Comparison of ENCODE assay signal across 17 cellular contexts in genomic region chr15:100112636-100113305, GRCh38.
DNase-seq lines count a peak whose midpoint lies in the region; ATAC-seq and TF ChIP-seq lines count a peak whose summit lies in the region.
"Had no signal": no experiment of that assay in that cellular context is flagged by ENCODE, and none has a peak within 500 bp of the region (broad histone marks: within the 10 kb centered on the region; RNA-seq: fewer than 3 reads in every experiment).

No MANE protein-coding gene starts in this region.

- H2BK5ac ChIP-seq in neuronal stem cell (ENCODE audit: low read length): peak overlapping the region; percentile 71

- H3K18ac ChIP-seq in neuronal stem cell (ENCODE audit: low read length): peak overlapping the region; percentile 77

- H3K9me3 ChIP-seq in CD4-positive, CD25-positive, alpha-beta regulatory T cell (ENCODE audit: control insufficient read depth in 2 of 2, low read length in 2 of 2): no peaks in the 10 kb centered on the region
- H3K9me3 ChIP-seq in DND-41 (ENCODE audit: insufficient read depth, low read length, severe bottlenecking) (no peaks in the 10 kb centered on the region), neuronal stem cell (replicated peaks in 1 of 2; ENCODE audit: control insufficient read depth in 2 of 2, insufficient read depth in 1 of 2, low read depth in 1 of 2, low read length in 2 of 2) (no peaks in the 10 kb centered on the region)
- H3K9me3 ChIP-seq: colonic mucosa, neutrophil had no signal

- no peak for ATAC-seq in CD4-positive, CD25-positive, alpha-beta regulatory T cell (ENCODE audit: low read depth in 2 of 2)
- no peak for ATAC-seq in DND-41 (ENCODE audit: insufficient read depth, low read depth)
- no peak for ATAC-seq in GM21360 (IDR thresholded peaks at IDR 0.05; ENCODE audit: unreplicated experiment)

- H4K8ac ChIP-seq in neuronal stem cell (ENCODE audit: low read depth, low read length): no peak overlapping the region

- TF ChIP-seq CTCF in DND-41 (IDR thresholded peaks at IDR 0.05; ENCODE audit: borderline replicate concordance, extremely low read depth, low read length, poor library complexity, severe bottlenecking): no peak
- TF ChIP-seq CTCF in HFFc6 (IDR thresholded peaks at IDR 0.05): no peak

- peaks cover 5 to 33% (median 12%) of the 10 kb centered on the region in 4 donors for H3K4me1 Mint-ChIP-seq in CD4-positive, CD25-positive, alpha-beta regulatory T cell
- peaks cover 18% of the 10 kb centered on the region; the same call in 1 of the 2 replicates for H3K4me1 Mint-ChIP-seq in HFFc6 (ENCODE audit: low read depth)

- no peaks in the 10 kb centered on the region for H3K36me3 ChIP-seq in CD4-positive, CD25-positive, alpha-beta regulatory T cell (ENCODE audit: control insufficient read depth, insufficient read depth, low read length)
- H3K36me3 ChIP-seq in DND-41 (ENCODE audit: insufficient read depth, low read length) (peaks cover 95% of the 10 kb centered on the region), neuronal stem cell (replicated peaks in 1 of 2; ENCODE audit: control insufficient read depth in 2 of 2, insufficient read depth in 2 of 2, low read length in 2 of 2) (no peaks in the 10 kb centered on the region)
- H3K36me3 ChIP-seq: colonic mucosa, neutrophil had no signal

- H3K27me3 Mint-ChIP-seq in CD4-positive, CD25-positive, alpha-beta regulatory T cell: no peaks in the 10 kb centered on the region
- peaks cover 13% of the 10 kb centered on the region for H3K27me3 Mint-ChIP-seq in HFFc6 (ENCODE audit: insufficient read depth)

- no peaks in the 10 kb centered on the region for H3K27me3 ChIP-seq in CD4-positive, CD25-positive, alpha-beta regulatory T cell (ENCODE audit: control insufficient read depth, insufficient read depth, low read length)
- H3K27me3 ChIP-seq in DND-41 (ENCODE audit: insufficient read depth, low read length, poor library complexity) (no peaks in the 10 kb centered on the region), neuronal stem cell (ENCODE audit: control insufficient read depth in 3 of 3, insufficient read depth in 3 of 3, low read depth in 1 of 3, low read length in 3 of 3) (no peaks in the 10 kb centered on the region)
- H3K27me3 ChIP-seq: colonic mucosa had no signal

- peaks cover 0 to 1% (median 0%) of the 10 kb centered on the region in 7 donors for H3K9me3 Mint-ChIP-seq in CD4-positive, CD25-positive, alpha-beta regulatory T cell
- H3K9me3 Mint-ChIP-seq in HFFc6: peaks cover 51% of the 10 kb centered on the region

- no peak overlapping the region for H3K4me3 ChIP-seq in CD4-positive, CD25-positive, alpha-beta regulatory T cell (ENCODE audit: low read depth, low read length)
- H3K4me3 ChIP-seq in DND-41 (ENCODE audit: low read depth in 1 of 2, low read length in 2 of 2): no peak overlapping the region
- H3K4me3 ChIP-seq in neuronal stem cell (ENCODE audit: low read length in 2 of 2): no peak overlapping the region
- H3K4me3 ChIP-seq: colonic mucosa had no signal

- H3K27ac ChIP-seq in CD4-positive, CD25-positive, alpha-beta regulatory T cell (ENCODE audit: insufficient read depth, low read length, poor library complexity, severe bottlenecking): no peak overlapping the region
- H3K27ac ChIP-seq in DND-41 (ENCODE audit: low read length): peak overlapping the region; percentile 18; the same call in 1 of the 2 replicates
- H3K27ac ChIP-seq in cingulate gyrus (ENCODE audit: low read depth, low read length): peak overlapping the region; percentile 80
- no peak overlapping the region for H3K27ac ChIP-seq in neuronal stem cell (replicated peaks; ENCODE audit: low read length)
- H3K27ac ChIP-seq: colonic mucosa, neutrophil had no signal

- WGBS in neuronal stem cell (ENCODE audit: extremely low coverage in 2 of 2, insufficient read length in 2 of 2, insufficient replicate concordance in 1 of 2), 2 donors: no CpG with 5 or more reads among the region's 14 CpGs

- H3K79me2 ChIP-seq in DND-41 (ENCODE audit: insufficient read depth, low read length): no peaks in the 10 kb centered on the region

- no peak overlapping the region for H2BK12ac ChIP-seq in neuronal stem cell (ENCODE audit: low read length)

- H3K4me3 Mint-ChIP-seq in CD4-positive, CD25-positive, alpha-beta regulatory T cell: peak overlapping the region in 1 of 4 donors; percentile 23
- no peak overlapping the region for H3K4me3 Mint-ChIP-seq in HFFc6

- no peaks in the 10 kb centered on the region for H3K36me3 Mint-ChIP-seq in CD4-positive, CD25-positive, alpha-beta regulatory T cell
- no peaks in the 10 kb centered on the region for H3K36me3 Mint-ChIP-seq in HFFc6 (ENCODE audit: low read depth)

- peak overlapping the region; percentile 26 for H3K4ac ChIP-seq in neuronal stem cell (ENCODE audit: low read length)

- no peak overlapping the region for H3K14ac ChIP-seq in neuronal stem cell (ENCODE audit: low read length)

- H3K4me1 ChIP-seq in CD4-positive, CD25-positive, alpha-beta regulatory T cell (ENCODE audit: control insufficient read depth, insufficient read depth, low read length, poor library complexity, severe bottlenecking): peaks cover 11% of the 10 kb centered on the region
- H3K4me1 ChIP-seq in DND-41 (ENCODE audit: insufficient read depth, low read length) (0 out of 2 replicates have a peak, but pooled peaks cover 8% of the 10 kb centered on the region), neuronal stem cell (ENCODE audit: control insufficient read depth in 2 of 2, insufficient read depth in 1 of 2, low read depth in 1 of 2, low read length in 2 of 2) (peaks cover 2 to 19% of the 10 kb centered on the region in 2 donors)
- H3K4me1 ChIP-seq: colonic mucosa had no signal

- peak overlapping the region; percentile 68 for H4K91ac ChIP-seq in neuronal stem cell (ENCODE audit: low read depth, low read length, poor library complexity)

- H3K4me2 ChIP-seq in DND-41 (ENCODE audit: insufficient read depth, low read length) (no peak overlapping the region), neuronal stem cell (ENCODE audit: insufficient read depth, low read length, poor library complexity, severe bottlenecking) (no peak overlapping the region)

- peak overlapping the region; percentile 77 for H2BK15ac ChIP-seq in neuronal stem cell (ENCODE audit: low read length)

- DNase-seq in CD4-positive, CD25-positive, alpha-beta regulatory T cell: no peak
- DNase-seq in DND-41 (no peak), neuronal stem cell (ENCODE audit: low spot score) (no peak), HFFc6 (no peak), iPS-NIHi7 (ENCODE audit: extremely low spot score) (no peak)
- DNase-seq: activated T-cell treated with anti-CD3 and anti-CD28 coated beads for 4 hours; amniotic stem cell; colonic mucosa; NCI-H1694; NCI-H226; SHP77; stimulated activated CD4-positive, alpha-beta T cell treated with anti-CD3 and anti-CD28 coated beads, Interleukin-4, amount 100 ng/mL, for 24 hours; stimulated activated CD8-positive, alpha-beta memory T cell treated with anti-CD3 and anti-CD28 coated beads, Interleukin-4, amount 100 ng/mL, for 48 hours; trophoblast cell had no signal

- peak overlapping the region; percentile 51 to 93 (median 80) for H3K27ac Mint-ChIP-seq in CD4-positive, CD25-positive, alpha-beta regulatory T cell
- H3K27ac Mint-ChIP-seq in HFFc6: no peak overlapping the region

- H3K79me1 ChIP-seq in neuronal stem cell (ENCODE audit: low read depth, low read length): no peaks in the 10 kb centered on the region

- no peak overlapping the region for H3K23ac ChIP-seq in neuronal stem cell (ENCODE audit: low read depth, low read length, poor library complexity)

- no peak overlapping the region for H2BK120ac ChIP-seq in neuronal stem cell (ENCODE audit: low read depth, low read length)

- peaks cover 5% of the 10 kb centered on the region; the same call in 1 of the 2 replicates for H4K20me1 ChIP-seq in DND-41 (ENCODE audit: insufficient read depth, low read length)

- H2AFZ ChIP-seq in DND-41 (ENCODE audit: low read depth, low read length): no peak overlapping the region
- no peak overlapping the region for H2AFZ ChIP-seq in neuronal stem cell (ENCODE audit: low read length)

- peak overlapping the region; percentile 37 for H2AK5ac ChIP-seq in neuronal stem cell (ENCODE audit: low read depth, low read length)

- H3K9ac ChIP-seq in DND-41 (ENCODE audit: low read depth, low read length) (no peak overlapping the region), neuronal stem cell (ENCODE audit: low read depth, low read length, poor library complexity) (no peak overlapping the region)

Comparison
In these comparisons a context has a peak if more than half of its experiments do, and no peak if none do; other contexts are left out.
1. H3K27ac ChIP-seq: peak in DND-41 (single experiment) and cingulate gyrus (single experiment); none in CD4-positive, CD25-positive, alpha-beta regulatory T cell (single experiment) and neuronal stem cell (single experiment).